10 cellular contexts compared by ENCODE assay signal in genomic region chr22:18529416-18530145, GRCh38. TPM values are rescaled to one million over a fixed set of nuclear protein-coding genes. Genes with fewer than 3 reads are reported as not detected.
DNase-seq lines count a peak whose midpoint lies in the region; ATAC-seq, FAIRE-seq and TF ChIP-seq lines count a peak whose summit lies in the region.
"Not testable (repeated sequence)": the region's sequence is repeated elsewhere in the genome, so short reads cannot be mapped to it uniquely, and the experiment has no call there.
"Had no signal": no experiment of that assay in that cellular context is flagged by ENCODE, and none has a peak within 500 bp of the region (broad histone marks: within the 10 kb centered on the region; RNA-seq: fewer than 3 reads in every experiment).

No MANE protein-coding gene starts in this region.

- H4K5ac ChIP-seq in IMR-90 (ENCODE audit: low read depth, low read length): not testable (repeated sequence)

- not testable (repeated sequence) for H3K23ac ChIP-seq in IMR-90 (ENCODE audit: low read depth, low read length)

- not testable (repeated sequence) for H3K27me3 Mint-ChIP-seq in activated T-helper 17 cell treated with anti-CD3 and anti-CD28 coated beads, Interleukin-2, amount 50 U/mL, for 72 hours

- H3K36me3 ChIP-seq in IMR-90 (ENCODE audit: control insufficient read depth, insufficient read depth, low read length); left ventricle myocardium inferior; pancreas: not testable (repeated sequence)

- H3K4me1 ChIP-seq in IMR-90 (ENCODE audit: control insufficient read depth, insufficient read depth, low read length); left ventricle myocardium inferior; pancreas: not testable (repeated sequence)

- not testable (repeated sequence) for TF ChIP-seq CTCF in IMR-90 (conservative IDR thresholded peaks at IDR 0.05; ENCODE audit: low read depth, low read length); left ventricle myocardium inferior (IDR thresholded peaks at IDR 0.05; ENCODE audit: borderline replicate concordance); pancreas (IDR thresholded peaks at IDR 0.05)

- not testable (repeated sequence) for H3K9me3 ChIP-seq in IMR-90 (ENCODE audit: control insufficient read depth, insufficient read depth, low read length); left ventricle myocardium inferior (replicated peaks); pancreas

- H3K4me2 ChIP-seq in IMR-90 (ENCODE audit: low read depth, low read length): not testable (repeated sequence)

- not testable (repeated sequence) for H3K9me1 ChIP-seq in IMR-90 (ENCODE audit: insufficient read depth, low read length)

- POLR2A ChIA-PET in IMR-90 (lab: Charles Lee; ENCODE audit: unreplicated experiment): not testable (repeated sequence)

- not testable (repeated sequence) for H3K9ac ChIP-seq in IMR-90 (ENCODE audit: low read depth, low read length)

- H4K91ac ChIP-seq in IMR-90 (ENCODE audit: insufficient read depth, low read depth, low read length): not testable (repeated sequence)

- intact Hi-C loops in IMR-90 (cut with micrococcal nuclease); left ventricle myocardium inferior (cut with micrococcal nuclease); pancreas (cut with DNase I): not testable (repeated sequence)

- H2AK9ac ChIP-seq in IMR-90 (replicated peaks; ENCODE audit: low read depth, low read length, poor library complexity): not testable (repeated sequence)

- H2BK5ac ChIP-seq in IMR-90 (ENCODE audit: low read depth, low read length, poor library complexity, severe bottlenecking): not testable (repeated sequence)

- CTCF ChIA-PET in IMR-90 (lab: Yijun Ruan, JAX): not testable (repeated sequence)

- not testable (repeated sequence) for BruUV-seq in IMR-90 (replicated peaks; lab: Mats Ljungman, UMichigan)

- H2BK15ac ChIP-seq in IMR-90 (ENCODE audit: low read depth, low read length): not testable (repeated sequence)

- not testable (repeated sequence) for H2BK20ac ChIP-seq in IMR-90 (ENCODE audit: low read depth, low read length)

- H2AFZ ChIP-seq in IMR-90 (replicated peaks; ENCODE audit: low read length, poor library complexity): not testable (repeated sequence)

- not testable (repeated sequence) for H4K8ac ChIP-seq in IMR-90 (ENCODE audit: low read depth in 2 of 2, low read length in 2 of 2)

- dilution Hi-C loops in IMR-90 (cut with HindIII; ENCODE audit: low sequenced_read_pairs, unreplicated experiment): not testable (repeated sequence)

- no CpG with 5 or more reads among the region's 57 CpGs for WGBS in IMR-90 (ENCODE audit: extremely low coverage in 2 of 2, insufficient read length in 1 of 2), 2 experiments
- WGBS in pancreas, 2 donors: 3% methylated on average over 10 of the region's 57 CpGs; no CpG with 5 or more reads in 1 of the 2 donors

- H3K27ac ChIP-seq in IMR-90 (ENCODE audit: insufficient read depth, low read length); left ventricle myocardium inferior (replicated peaks); pancreas: not testable (repeated sequence)

- not testable (repeated sequence) for H3K4me1 Mint-ChIP-seq in activated T-helper 17 cell treated with anti-CD3 and anti-CD28 coated beads, Interleukin-2, amount 50 U/mL, for 72 hours

- not testable (repeated sequence) for H4K20me1 ChIP-seq in IMR-90 (ENCODE audit: insufficient read depth, low read length)

- TF ChIP-seq POLR2A in IMR-90 (IDR thresholded peaks at IDR 0.05; ENCODE audit: low read depth, low read length): not testable (repeated sequence)

- H3K4ac ChIP-seq in IMR-90 (ENCODE audit: low read depth, low read length): not testable (repeated sequence)

- H3K56ac ChIP-seq in IMR-90 (ENCODE audit: extremely low read depth, insufficient read depth, low read length): not testable (repeated sequence)

- not testable (repeated sequence) for H3K79me1 ChIP-seq in IMR-90 (ENCODE audit: low read depth in 1 of 2, low read length in 2 of 2)

- not testable (repeated sequence) for H3K14ac ChIP-seq in IMR-90 (replicated peaks; ENCODE audit: low read depth, low read length)

- not testable (repeated sequence) for H3K9me3 Mint-ChIP-seq in activated T-helper 17 cell treated with anti-CD3 and anti-CD28 coated beads, Interleukin-2, amount 50 U/mL, for 72 hours

- H3K4me3 ChIP-seq in IMR-90 (ENCODE audit: insufficient read depth, low read depth, low read length); pancreas: not testable (repeated sequence)
- peak overlapping the region; percentile 63 for H3K4me3 ChIP-seq in left ventricle myocardium inferior

- not testable (repeated sequence) for FAIRE-seq in pancreas (lab: Jason Lieb, UNC)

- not testable (repeated sequence) for H3K36me3 Mint-ChIP-seq in activated T-helper 17 cell treated with anti-CD3 and anti-CD28 coated beads, Interleukin-2, amount 50 U/mL, for 72 hours (ENCODE audit: low read depth)

- H3K27ac Mint-ChIP-seq in activated T-helper 17 cell treated with anti-CD3 and anti-CD28 coated beads, Interleukin-2, amount 50 U/mL, for 72 hours: not testable (repeated sequence)

- not testable (repeated sequence) for H3K18ac ChIP-seq in IMR-90 (ENCODE audit: low read depth, low read length)

- not testable (repeated sequence) for DNase-seq in IMR-90, left ventricle myocardium inferior
- peak in 1 of 6 donors; percentile 10 for DNase-seq in pancreas

- not testable (repeated sequence) for H2BK120ac ChIP-seq in IMR-90 (ENCODE audit: low read depth, low read length)

- not testable (repeated sequence) for H2AK5ac ChIP-seq in IMR-90 (ENCODE audit: low read depth, low read length)

- in situ Hi-C loops in IMR-90 (cut with MboI; ENCODE audit: low sequenced_read_pairs): not testable (repeated sequence)

- not testable (repeated sequence) for H3K27me3 ChIP-seq in IMR-90 (ENCODE audit: control insufficient read depth, insufficient read depth, low read length); left ventricle myocardium inferior (ENCODE audit: low read depth); pancreas

- TF ChIP-seq RAD21 in IMR-90 (IDR thresholded peaks at IDR 0.05; ENCODE audit: low read length): not testable (repeated sequence)

- not testable (repeated sequence) for H3K4me3 Mint-ChIP-seq in activated T-helper 17 cell treated with anti-CD3 and anti-CD28 coated beads, Interleukin-2, amount 50 U/mL, for 72 hours

- ATAC-seq in GM18498 (IDR thresholded peaks at IDR 0.05; ENCODE audit: unreplicated experiment) (peak; percentile 35), GM19455 (IDR thresholded peaks at IDR 0.05; ENCODE audit: unreplicated experiment) (peak; percentile 25), HG02623 (IDR thresholded peaks at IDR 0.05; ENCODE audit: unreplicated experiment) (peak; percentile 20), HG03097 (IDR thresholded peaks at IDR 0.05; ENCODE audit: low FRiP score, unreplicated experiment) (peak; percentile 10), IMR-90 (ENCODE audit: low read depth) (peak; percentile 24), pancreas (peak; percentile 25 to 32 (median 30))
- ATAC-seq in activated T-helper 17 cell treated with anti-CD3 and anti-CD28 coated beads, Interleukin-2, amount 50 U/mL, for 72 hours (replicated peaks): peak; percentile 10

RNA-seq across cellular contexts. Expression of gene TMEM191B, which starts 2.0 kb away (rescaled TPM):
- total RNA-seq in IMR-90 (2012; rRNA removed): 0.28 TPM in 1 of 2 replicates, not detected in the other
- 0.80 and 1.8 TPM in 2 replicates for polyA plus RNA-seq in IMR-90 (2012; rRNA removed)
- polyA plus RNA-seq in IMR-90 (2012; cell fraction: cytosol; rRNA removed): 0.27 and 1.1 TPM in 2 replicates
- polyA plus RNA-seq in IMR-90 (2012; cell fraction: nucleus; rRNA removed; ENCODE audit: low replicate concordance): 4.1 and 7.1 TPM in 2 replicates
- total RNA-seq in activated T-helper 17 cell treated with anti-CD3 and anti-CD28 coated beads, Interleukin-2, amount 50 U/mL, for 72 hours: 10 to 100 TPM in 1 of 2 donors, 1 to 10 TPM in 1; 1.3 to 11.0 TPM
- total RNA-seq in left ventricle myocardium inferior: 0.74 TPM
- total RNA-seq in pancreas: under 1 TPM in 3 of 6 donors, not detected in 3; 0.28 to 0.69 (median 0.35) TPM
- polyA plus RNA-seq in pancreas: 1 to 10 TPM; 1.2 to 1.6 TPM

RNA-seq across cellular contexts. Expression of gene GGTLC3, which starts 11.6 kb away (rescaled TPM):
- not detected in 2 replicates for total RNA-seq in IMR-90 (2012; rRNA removed)
- polyA plus RNA-seq in IMR-90 (2012; rRNA removed): not detected in 2 replicates
- polyA plus RNA-seq in IMR-90 (2012; cell fraction: cytosol; rRNA removed): not detected in 2 replicates
- not detected in 2 replicates for polyA plus RNA-seq in IMR-90 (2012; cell fraction: nucleus; rRNA removed; ENCODE audit: low replicate concordance)
- total RNA-seq in activated T-helper 17 cell treated with anti-CD3 and anti-CD28 coated beads, Interleukin-2, amount 50 U/mL, for 72 hours: not detected
- not detected for total RNA-seq in left ventricle myocardium inferior
- not detected for total RNA-seq in pancreas
- polyA plus RNA-seq in pancreas: under 1 TPM in 1 of 2 donors, not detected in 1; 0.61 TPM
- total RNA-seq: gastroesophageal sphincter, mammary epithelial cell had no signal
- polyA plus RNA-seq: mammary epithelial cell had no signal
